Comparison of ENCODE assay signal across 1 cellular context in the genomic region with DNA sequence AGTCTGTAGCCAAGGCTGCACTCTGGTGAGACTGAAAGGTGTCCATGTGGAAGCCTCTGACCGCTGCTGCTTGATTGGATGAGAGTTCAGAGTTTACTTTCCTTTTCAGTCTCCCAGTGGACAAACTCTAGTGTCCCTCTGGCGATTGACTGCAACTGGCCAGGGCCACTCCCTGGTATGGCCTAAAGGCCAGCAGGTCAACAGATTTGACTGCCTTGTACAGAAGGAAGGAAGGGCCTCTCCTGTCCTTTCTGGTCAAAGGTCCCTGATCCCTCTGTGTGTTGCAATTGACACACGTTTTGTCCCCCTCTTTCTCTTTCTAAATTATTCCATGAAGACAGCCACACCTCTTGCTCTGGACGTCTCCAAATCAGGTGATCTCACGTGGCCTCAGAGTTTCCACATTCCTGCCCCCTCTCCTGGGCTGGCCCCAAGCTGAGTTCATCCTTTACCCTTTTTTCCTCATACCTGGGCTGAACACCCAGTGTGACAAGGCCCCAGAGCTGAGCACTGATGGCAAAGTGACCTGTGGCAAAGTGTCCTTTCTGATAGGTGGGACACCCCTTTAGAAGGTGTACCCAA.
TF ChIP-seq lines count a peak whose summit lies in the region.

No MANE protein-coding gene starts in this region.

TF ChIP-seq in HepG2, 621 proteins besides CTCF, POLR2A, EP300 and RAD21 (continued from another document and continues in another):
- TF ChIP-seq ZNF235 (CRISPR knock-in tag; IDR thresholded peaks at IDR 0.05; ENCODE audit: borderline replicate concordance) (no peak), NBN (conservative IDR thresholded peaks at IDR 0.05) (no peak), KLF6 (CRISPR knock-in tag; IDR thresholded peaks at IDR 0.05) (0 out of 2 replicates have a peak, but pooled peaks have one; percentile 53), NR2F1 (CRISPR knock-in tag; IDR thresholded peaks at IDR 0.05) (peak; percentile 81 to 88), MEF2D (CRISPR knock-in tag; IDR thresholded peaks at IDR 0.05) (peak; percentile 62; the same call in 1 of the 2 replicates), NAIF1 (CRISPR knock-in tag; IDR thresholded peaks at IDR 0.05; ENCODE audit: borderline replicate concordance) (peak; percentile 19; the same call in 1 of the 2 replicates), ZNF567 (CRISPR knock-in tag; IDR thresholded peaks at IDR 0.05; ENCODE audit: borderline replicate concordance) (no peak), KMT2B (CRISPR knock-in tag; IDR thresholded peaks at IDR 0.05) (no peak), ATF7 (IDR thresholded peaks at IDR 0.05) (no peak), ATF7 (CRISPR knock-in tag; IDR thresholded peaks at IDR 0.05) (0 out of 2 replicates have a peak, but pooled peaks have one; percentile 33), CEBPG (CRISPR knock-in tag; IDR thresholded peaks at IDR 0.05) (peak; percentile 80), FOXA1 (IDR thresholded peaks at IDR 0.05) (no peak), FOXA1 (CRISPR knock-in tag; IDR thresholded peaks at IDR 0.05) (peak; percentile 55; the same call in 1 of the 2 replicates), ZNF605 (CRISPR knock-in tag; IDR thresholded peaks at IDR 0.05) (0 out of 2 replicates have a peak, but pooled peaks have one; percentile 54), NCOA2 (CRISPR knock-in tag; IDR thresholded peaks at IDR 0.05) (peak; percentile 46), SIX1 (CRISPR knock-in tag; IDR thresholded peaks at IDR 0.05; ENCODE audit: borderline replicate concordance) (0 out of 2 replicates have a peak, but pooled peaks have one; percentile 33), SRSF9 (IDR thresholded peaks at IDR 0.05; ENCODE audit: borderline replicate concordance, insufficient read depth, low read depth, low read length, poor library complexity, severe bottlenecking) (no peak), ZNF614 (CRISPR knock-in tag; IDR thresholded peaks at IDR 0.05; ENCODE audit: borderline replicate concordance) (peak; percentile 50; the same call in 1 of the 2 replicates), GLI4 (CRISPR knock-in tag; IDR thresholded peaks at IDR 0.05; ENCODE audit: borderline replicate concordance) (no peak), TOPORS (CRISPR knock-in tag; IDR thresholded peaks at IDR 0.05) (no peak), NR2C2 (CRISPR knock-in tag; IDR thresholded peaks at IDR 0.05; ENCODE audit: borderline replicate concordance) (peak; percentile 65), CEBPB (IDR thresholded peaks at IDR 0.05; ENCODE audit: borderline replicate concordance, low read depth, low read length) (peak; percentile 80), ZNF12 (CRISPR knock-in tag; IDR thresholded peaks at IDR 0.05) (0 out of 2 replicates have a peak, but pooled peaks have one; percentile 16), HES4 (CRISPR knock-in tag; IDR thresholded peaks at IDR 0.05; ENCODE audit: borderline replicate concordance) (no peak), PTBP1 (IDR thresholded peaks at IDR 0.05; ENCODE audit: low read depth, low read length, poor library complexity, severe bottlenecking) (no peak), HMG20A (CRISPR knock-in tag; IDR thresholded peaks at IDR 0.05; ENCODE audit: borderline replicate concordance) (0 out of 2 replicates have a peak, but pooled peaks have one; percentile 27), ZNF720 (CRISPR knock-in tag; IDR thresholded peaks at IDR 0.05) (no peak), ESRRA (CRISPR knock-in tag; IDR thresholded peaks at IDR 0.05; ENCODE audit: low read depth) (peak; percentile 82), ZFY (CRISPR knock-in tag; IDR thresholded peaks at IDR 0.05) (0 out of 2 replicates have a peak, but pooled peaks have one; percentile 39), GABPB1 (CRISPR knock-in tag; IDR thresholded peaks at IDR 0.05) (no peak)
- TF ChIP-seq, protein P1, sequence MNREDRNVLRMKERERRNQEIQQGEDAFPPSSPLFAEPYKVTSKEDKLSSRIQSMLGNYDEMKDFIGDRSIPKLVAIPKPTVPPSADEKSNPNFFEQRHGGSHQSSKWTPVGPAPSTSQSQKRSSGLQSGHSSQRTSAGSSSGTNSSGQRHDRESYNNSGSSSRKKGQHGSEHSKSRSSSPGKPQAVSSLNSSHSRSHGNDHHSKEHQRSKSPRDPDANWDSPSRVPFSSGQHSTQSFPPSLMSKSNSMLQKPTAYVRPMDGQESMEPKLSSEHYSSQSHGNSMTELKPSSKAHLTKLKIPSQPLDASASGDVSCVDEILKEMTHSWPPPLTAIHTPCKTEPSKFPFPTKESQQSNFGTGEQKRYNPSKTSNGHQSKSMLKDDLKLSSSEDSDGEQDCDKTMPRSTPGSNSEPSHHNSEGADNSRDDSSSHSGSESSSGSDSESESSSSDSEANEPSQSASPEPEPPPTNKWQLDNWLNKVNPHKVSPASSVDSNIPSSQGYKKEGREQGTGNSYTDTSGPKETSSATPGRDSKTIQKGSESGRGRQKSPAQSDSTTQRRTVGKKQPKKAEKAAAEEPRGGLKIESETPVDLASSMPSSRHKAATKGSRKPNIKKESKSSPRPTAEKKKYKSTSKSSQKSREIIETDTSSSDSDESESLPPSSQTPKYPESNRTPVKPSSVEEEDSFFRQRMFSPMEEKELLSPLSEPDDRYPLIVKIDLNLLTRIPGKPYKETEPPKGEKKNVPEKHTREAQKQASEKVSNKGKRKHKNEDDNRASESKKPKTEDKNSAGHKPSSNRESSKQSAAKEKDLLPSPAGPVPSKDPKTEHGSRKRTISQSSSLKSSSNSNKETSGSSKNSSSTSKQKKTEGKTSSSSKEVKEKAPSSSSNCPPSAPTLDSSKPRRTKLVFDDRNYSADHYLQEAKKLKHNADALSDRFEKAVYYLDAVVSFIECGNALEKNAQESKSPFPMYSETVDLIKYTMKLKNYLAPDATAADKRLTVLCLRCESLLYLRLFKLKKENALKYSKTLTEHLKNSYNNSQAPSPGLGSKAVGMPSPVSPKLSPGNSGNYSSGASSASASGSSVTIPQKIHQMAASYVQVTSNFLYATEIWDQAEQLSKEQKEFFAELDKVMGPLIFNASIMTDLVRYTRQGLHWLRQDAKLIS (CRISPR knock-in tag; IDR thresholded peaks at IDR 0.05) = no peak
- TF ChIP-seq, protein P2, sequence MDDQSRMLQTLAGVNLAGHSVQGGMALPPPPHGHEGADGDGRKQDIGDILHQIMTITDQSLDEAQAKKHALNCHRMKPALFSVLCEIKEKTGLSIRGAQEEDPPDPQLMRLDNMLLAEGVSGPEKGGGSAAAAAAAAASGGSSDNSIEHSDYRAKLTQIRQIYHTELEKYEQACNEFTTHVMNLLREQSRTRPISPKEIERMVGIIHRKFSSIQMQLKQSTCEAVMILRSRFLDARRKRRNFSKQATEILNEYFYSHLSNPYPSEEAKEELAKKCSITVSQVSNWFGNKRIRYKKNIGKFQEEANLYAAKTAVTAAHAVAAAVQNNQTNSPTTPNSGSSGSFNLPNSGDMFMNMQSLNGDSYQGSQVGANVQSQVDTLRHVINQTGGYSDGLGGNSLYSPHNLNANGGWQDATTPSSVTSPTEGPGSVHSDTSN (CRISPR knock-in tag; IDR thresholded peaks at IDR 0.05; ENCODE audit: borderline replicate concordance) = no peak
- TF ChIP-seq, protein P3, sequence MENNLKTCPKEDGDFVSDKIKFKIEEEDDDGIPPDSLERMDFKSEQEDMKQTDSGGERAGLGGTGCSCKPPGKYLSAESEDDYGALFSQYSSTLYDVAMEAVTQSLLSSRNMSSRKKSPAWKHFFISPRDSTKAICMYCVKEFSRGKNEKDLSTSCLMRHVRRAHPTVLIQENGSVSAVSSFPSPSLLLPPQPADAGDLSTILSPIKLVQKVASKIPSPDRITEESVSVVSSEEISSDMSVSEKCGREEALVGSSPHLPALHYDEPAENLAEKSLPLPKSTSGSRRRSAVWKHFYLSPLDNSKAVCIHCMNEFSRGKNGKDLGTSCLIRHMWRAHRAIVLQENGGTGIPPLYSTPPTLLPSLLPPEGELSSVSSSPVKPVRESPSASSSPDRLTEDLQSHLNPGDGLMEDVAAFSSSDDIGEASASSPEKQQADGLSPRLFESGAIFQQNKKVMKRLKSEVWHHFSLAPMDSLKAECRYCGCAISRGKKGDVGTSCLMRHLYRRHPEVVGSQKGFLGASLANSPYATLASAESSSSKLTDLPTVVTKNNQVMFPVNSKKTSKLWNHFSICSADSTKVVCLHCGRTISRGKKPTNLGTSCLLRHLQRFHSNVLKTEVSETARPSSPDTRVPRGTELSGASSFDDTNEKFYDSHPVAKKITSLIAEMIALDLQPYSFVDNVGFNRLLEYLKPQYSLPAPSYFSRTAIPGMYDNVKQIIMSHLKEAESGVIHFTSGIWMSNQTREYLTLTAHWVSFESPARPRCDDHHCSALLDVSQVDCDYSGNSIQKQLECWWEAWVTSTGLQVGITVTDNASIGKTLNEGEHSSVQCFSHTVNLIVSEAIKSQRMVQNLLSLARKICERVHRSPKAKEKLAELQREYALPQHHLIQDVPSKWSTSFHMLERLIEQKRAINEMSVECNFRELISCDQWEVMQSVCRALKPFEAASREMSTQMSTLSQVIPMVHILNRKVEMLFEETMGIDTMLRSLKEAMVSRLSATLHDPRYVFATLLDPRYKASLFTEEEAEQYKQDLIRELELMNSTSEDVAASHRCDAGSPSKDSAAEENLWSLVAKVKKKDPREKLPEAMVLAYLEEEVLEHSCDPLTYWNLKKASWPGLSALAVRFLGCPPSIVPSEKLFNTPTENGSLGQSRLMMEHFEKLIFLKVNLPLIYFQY (CRISPR knock-in tag; IDR thresholded peaks at IDR 0.05; ENCODE audit: borderline replicate concordance) = 0 out of 2 replicates have a peak, but pooled peaks have one; percentile 22
- TF ChIP-seq, protein P4, sequence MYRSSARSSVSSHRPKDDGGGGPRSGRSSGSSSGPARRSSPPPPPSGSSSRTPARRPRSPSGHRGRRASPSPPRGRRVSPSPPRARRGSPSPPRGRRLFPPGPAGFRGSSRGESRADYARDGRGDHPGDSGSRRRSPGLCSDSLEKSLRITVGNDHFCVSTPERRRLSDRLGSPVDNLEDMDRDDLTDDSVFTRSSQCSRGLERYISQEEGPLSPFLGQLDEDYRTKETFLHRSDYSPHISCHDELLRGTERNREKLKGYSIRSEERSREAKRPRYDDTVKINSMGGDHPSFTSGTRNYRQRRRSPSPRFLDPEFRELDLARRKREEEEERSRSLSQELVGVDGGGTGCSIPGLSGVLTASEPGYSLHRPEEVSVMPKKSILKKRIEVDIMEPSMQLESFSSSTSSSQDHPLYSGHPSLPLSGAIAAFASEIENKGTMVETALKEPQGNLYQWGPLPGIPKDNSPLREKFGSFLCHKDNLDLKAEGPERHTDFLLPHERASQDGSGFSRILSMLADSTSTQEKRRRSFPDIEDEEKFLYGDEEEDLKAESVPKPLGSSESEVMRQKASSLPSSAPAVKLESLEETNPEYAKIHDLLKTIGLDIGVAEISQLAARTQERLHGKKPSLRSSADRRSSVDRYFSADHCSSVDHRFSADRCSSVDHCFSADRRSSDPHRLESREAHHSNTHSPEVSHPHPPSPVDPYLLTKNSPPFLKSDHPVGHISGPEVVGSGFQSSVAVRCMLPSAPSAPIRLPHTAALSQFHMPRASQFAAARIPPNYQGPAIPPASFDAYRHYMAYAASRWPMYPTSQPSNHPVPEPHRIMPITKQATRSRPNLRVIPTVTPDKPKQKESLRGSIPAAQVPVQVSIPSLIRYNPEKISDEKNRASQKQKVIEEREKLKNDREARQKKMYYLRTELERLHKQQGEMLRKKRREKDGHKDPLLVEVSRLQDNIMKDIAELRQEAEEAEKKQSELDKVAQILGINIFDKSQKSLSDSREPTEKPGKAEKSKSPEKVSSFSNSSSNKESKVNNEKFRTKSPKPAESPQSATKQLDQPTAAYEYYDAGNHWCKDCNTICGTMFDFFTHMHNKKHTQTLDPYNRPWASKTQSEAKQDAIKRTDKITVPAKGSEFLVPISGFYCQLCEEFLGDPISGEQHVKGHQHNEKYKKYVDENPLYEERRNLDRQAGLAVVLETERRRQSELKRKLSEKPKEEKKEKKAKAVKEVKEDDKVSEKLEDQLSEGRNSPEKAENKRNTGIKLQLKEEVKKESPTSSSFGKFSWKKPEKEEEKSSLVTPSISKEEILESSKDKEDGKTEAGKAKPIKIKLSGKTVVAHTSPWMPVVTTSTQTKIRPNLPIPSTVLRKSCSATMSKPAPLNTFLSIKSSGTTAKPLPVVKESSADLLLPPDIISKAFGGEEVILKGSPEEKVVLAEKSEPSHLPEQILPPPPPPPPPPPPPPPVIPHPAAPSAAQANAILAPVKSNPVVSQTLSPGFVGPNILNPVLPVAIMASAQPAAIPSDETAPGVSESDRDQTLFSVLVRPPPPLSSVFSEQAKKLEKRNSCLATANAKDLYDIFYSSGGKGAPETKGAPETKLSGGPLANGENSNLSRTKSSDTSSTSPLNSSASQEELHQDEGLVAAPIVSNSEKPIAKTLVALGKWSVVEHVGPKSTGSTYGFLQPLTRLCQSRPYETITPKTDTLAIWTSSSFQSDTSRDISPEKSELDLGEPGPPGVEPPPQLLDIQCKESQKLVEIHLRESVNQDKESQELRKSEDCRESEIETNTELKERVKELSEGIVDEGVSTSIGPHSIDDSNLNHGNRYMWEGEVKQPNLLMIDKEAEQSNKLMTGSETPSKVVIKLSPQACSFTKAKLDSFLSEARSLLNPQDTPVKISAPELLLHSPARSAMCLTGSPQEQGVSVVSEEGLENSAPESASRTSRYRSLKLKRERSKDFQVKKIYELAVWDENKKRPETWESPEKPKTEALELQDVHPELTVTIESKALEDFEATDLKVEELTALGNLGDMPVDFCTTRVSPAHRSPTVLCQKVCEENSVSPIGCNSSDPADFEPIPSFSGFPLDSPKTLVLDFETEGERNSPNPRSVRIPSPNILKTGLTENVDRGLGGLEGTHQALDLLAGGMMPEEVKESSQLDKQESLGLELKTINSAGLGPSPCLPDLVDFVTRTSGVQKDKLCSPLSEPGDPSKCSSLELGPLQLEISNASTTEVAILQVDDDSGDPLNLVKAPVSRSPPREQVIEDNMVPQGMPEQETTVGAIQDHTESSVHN (CRISPR knock-in tag; IDR thresholded peaks at IDR 0.05) = no peak
- TF ChIP-seq, protein P5, sequence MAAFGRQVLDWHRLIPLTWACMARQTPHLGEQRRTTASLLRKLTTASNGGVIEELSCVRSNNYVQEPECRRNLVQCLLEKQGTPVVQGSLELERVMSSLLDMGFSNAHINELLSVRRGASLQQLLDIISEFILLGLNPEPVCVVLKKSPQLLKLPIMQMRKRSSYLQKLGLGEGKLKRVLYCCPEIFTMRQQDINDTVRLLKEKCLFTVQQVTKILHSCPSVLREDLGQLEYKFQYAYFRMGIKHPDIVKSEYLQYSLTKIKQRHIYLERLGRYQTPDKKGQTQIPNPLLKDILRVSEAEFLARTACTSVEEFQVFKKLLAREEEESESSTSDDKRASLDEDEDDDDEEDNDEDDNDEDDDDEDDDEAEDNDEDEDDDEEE (CRISPR knock-in tag; IDR thresholded peaks at IDR 0.05) = no peak
- TF ChIP-seq, protein P6, sequence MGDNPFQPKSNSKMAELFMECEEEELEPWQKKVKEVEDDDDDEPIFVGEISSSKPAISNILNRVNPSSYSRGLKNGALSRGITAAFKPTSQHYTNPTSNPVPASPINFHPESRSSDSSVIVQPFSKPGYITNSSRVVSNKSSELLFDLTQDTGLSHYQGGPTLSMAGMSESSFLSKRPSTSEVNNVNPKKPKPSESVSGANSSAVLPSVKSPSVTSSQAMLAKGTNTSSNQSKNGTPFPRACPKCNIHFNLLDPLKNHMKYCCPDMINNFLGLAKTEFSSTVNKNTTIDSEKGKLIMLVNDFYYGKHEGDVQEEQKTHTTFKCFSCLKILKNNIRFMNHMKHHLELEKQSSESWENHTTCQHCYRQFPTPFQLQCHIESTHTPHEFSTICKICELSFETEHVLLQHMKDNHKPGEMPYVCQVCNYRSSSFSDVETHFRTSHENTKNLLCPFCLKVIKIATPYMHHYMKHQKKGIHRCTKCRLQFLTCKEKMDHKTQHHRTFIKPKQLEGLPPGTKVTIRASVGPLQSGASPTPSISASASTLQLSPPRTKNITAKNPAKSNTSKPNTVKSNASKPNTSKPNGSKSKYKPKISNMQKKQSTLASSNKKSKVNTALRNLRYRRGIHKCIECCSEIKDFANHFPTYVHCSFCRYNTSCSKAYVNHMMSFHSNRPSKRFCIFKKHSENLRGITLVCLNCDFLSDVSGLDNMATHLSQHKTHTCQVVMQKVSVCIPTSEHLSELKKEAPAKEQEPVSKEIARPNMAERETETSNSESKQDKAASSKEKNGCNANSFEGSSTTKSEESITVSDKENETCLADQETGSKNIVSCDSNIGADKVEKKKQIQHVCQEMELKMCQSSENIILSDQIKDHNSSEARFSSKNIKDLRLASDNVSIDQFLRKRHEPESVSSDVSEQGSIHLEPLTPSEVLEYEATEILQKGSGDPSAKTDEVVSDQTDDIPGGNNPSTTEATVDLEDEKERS (CRISPR knock-in tag; IDR thresholded peaks at IDR 0.05) = no peak
